Comparison of ENCODE assay signal across 8 cellular contexts in the genomic region with DNA sequence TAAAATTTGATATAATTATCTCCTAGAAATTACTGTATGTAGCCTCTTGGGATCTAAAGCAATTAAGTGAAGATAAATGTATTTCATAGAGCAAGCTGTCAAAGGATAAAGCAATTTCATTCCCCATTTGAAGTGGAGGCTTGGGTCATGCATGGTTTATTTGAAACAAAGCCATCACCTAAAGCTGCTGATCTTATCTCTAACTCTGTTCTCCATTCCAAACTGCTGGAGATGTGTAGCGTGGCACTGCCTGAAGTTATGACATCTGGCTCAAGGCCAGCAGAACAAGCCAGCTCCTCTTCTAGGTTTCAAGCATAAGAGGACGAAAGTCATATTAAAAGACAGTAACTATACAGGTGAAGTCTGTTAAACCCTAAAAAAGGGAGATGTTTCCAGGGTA.
DNase-seq lines count a peak whose midpoint lies in the region; ATAC-seq, FAIRE-seq and TF ChIP-seq lines count a peak whose summit lies in the region.

No MANE protein-coding gene starts in this region.

- no peaks in the 10 kb centered on the region for H3K9me3 Mint-ChIP-seq in osteocyte (ENCODE audit: unreplicated experiment)

- no peak overlapping the region for H3K4me3 Mint-ChIP-seq in osteocyte (ENCODE audit: unreplicated experiment)

- peaks cover 0 to 9% (median 0%) of the 10 kb centered on the region in 9 donors for H3K36me3 ChIP-seq in heart right ventricle

- DNase-seq in A172 (ENCODE audit: low spot score) = peak; percentile 25
- no peak for DNase-seq in GM19239 (ENCODE audit: insufficient read length, low spot score)
- peak; percentile 86 to 87 for DNase-seq in NCI-H526 (lab: John Stamatoyannopoulos, UW)
- peak in 1 of 2 donors; percentile 25 for DNase-seq in heart right ventricle
- no peak for DNase-seq in HCEC 1CT
- no peak for DNase-seq in osteocyte (ENCODE audit: extremely low spot score, unreplicated experiment)
- no peak for DNase-seq in COLO829 (ENCODE audit: low spot score)

- H3K4me3 ChIP-seq in heart right ventricle = no peak overlapping the region

- H3K27me3 Mint-ChIP-seq in osteocyte (ENCODE audit: unreplicated experiment) = no peaks in the 10 kb centered on the region

- peaks cover 8 to 31% (median 17%) of the 10 kb centered on the region in 9 donors for H3K4me1 ChIP-seq in heart right ventricle

- no peaks in the 10 kb centered on the region for H3K36me3 Mint-ChIP-seq in osteocyte (ENCODE audit: unreplicated experiment)

- H3K9me3 ChIP-seq in heart right ventricle = no peaks in the 10 kb centered on the region

- no peak for TF ChIP-seq CTCF in heart right ventricle (IDR thresholded peaks at IDR 0.05)
- no peak for TF ChIP-seq CTCF in osteocyte (IDR thresholded peaks at IDR 0.05)

- H3K4me1 Mint-ChIP-seq in osteocyte (ENCODE audit: unreplicated experiment) = peaks cover 27% of the 10 kb centered on the region

- 26 to 36% methylated on average over 2 of the region's 2 CpGs for WGBS in heart right ventricle, 2 donors

- H3K27ac Mint-ChIP-seq in osteocyte (ENCODE audit: unreplicated experiment) = no peak overlapping the region

- peak overlapping the region in 5 of 10 donors; percentile 33 to 65 (median 45) for H3K27ac ChIP-seq in heart right ventricle

- H3K27me3 ChIP-seq in heart right ventricle = no peaks in the 10 kb centered on the region

- FAIRE-seq in GM19239 (lab: Jason Lieb, UNC) = peak; percentile 78

- intact Hi-C loops in heart right ventricle (cut with DNase I) = no loop called here

- ATAC-seq in heart right ventricle (peak in 5 of 8 donors; percentile 38 to 74 (median 63)), GM21447 (IDR thresholded peaks at IDR 0.05; ENCODE audit: unreplicated experiment) (no peak)

Comparison
In these comparisons a context has a peak if more than half of its experiments do, and no peak if none do; other contexts are left out.
1. DNase-seq: peak in A172 (single experiment) and NCI-H526 (2 of 2); none in GM19239 (single experiment), HCEC 1CT (single experiment), osteocyte (single experiment) and COLO829 (single experiment).